Comparison of ENCODE assay signal across 3 cellular contexts in genomic region chr6:32105433-32105832, GRCh38.
TF ChIP-seq lines count a peak whose summit lies in the region.

No MANE protein-coding gene starts in this region.

TF ChIP-seq in HEK293, 187 proteins besides CTCF, POLR2A, EP300 and RAD21:
- TF ChIP-seq REST (tag by site-specific recombination; IDR thresholded peaks at IDR 0.05) (peak; percentile 99), HOXA7 (CRISPR knock-in tag; IDR thresholded peaks at IDR 0.05; ENCODE audit: borderline replicate concordance) (no peak)

TF ChIP-seq in WTC11, 78 proteins besides CTCF, POLR2A, EP300 and RAD21 (continued from another document and continues in another):
- no peak for TF ChIP-seq ZBTB43 (CRISPR knock-in tag; IDR thresholded peaks at IDR 0.05)
- no peak for TF ChIP-seq STAT6 (CRISPR knock-in tag; conservative IDR thresholded peaks at IDR 0.05; ENCODE audit: low read depth)
- TF ChIP-seq FOXP4 (CRISPR knock-in tag; IDR thresholded peaks at IDR 0.05), result peak; percentile 80; the same call in 1 of the 2 replicates
- peak; percentile 59; the same call in 1 of the 2 replicates for TF ChIP-seq FOXP1 (CRISPR knock-in tag; IDR thresholded peaks at IDR 0.05; ENCODE audit: borderline replicate concordance)
- peak; percentile 98 for TF ChIP-seq JUN (CRISPR knock-in tag; IDR thresholded peaks at IDR 0.05)
- TF ChIP-seq NR2C2 (CRISPR knock-in tag; IDR thresholded peaks at IDR 0.05), result no peak
- peak; percentile 73; the same call in 1 of the 2 replicates for TF ChIP-seq TCF7 (CRISPR knock-in tag; IDR thresholded peaks at IDR 0.05; ENCODE audit: low read depth)
- no peak for TF ChIP-seq OVOL2 (CRISPR knock-in tag; IDR thresholded peaks at IDR 0.05; ENCODE audit: borderline replicate concordance)
- TF ChIP-seq NFATC4 (CRISPR knock-in tag; IDR thresholded peaks at IDR 0.05), result no peak
- TF ChIP-seq IRF1 (CRISPR knock-in tag; IDR thresholded peaks at IDR 0.05), result peak; percentile 66; the same call in 1 of the 2 replicates
- peak; percentile 33; the same call in 1 of the 2 replicates for TF ChIP-seq ZNF281 (CRISPR knock-in tag; IDR thresholded peaks at IDR 0.05)
- TF ChIP-seq ZNF512 (CRISPR knock-in tag; IDR thresholded peaks at IDR 0.05; ENCODE audit: borderline replicate concordance), result no peak

TF ChIP-seq in liver, 16 proteins besides CTCF, POLR2A, EP300 and RAD21 (continued from another document):
- TF ChIP-seq REST (IDR thresholded peaks at IDR 0.05), result peak; percentile 51
TF ChIP-seq in liver: peak in this region for 1.
